11 cellular contexts compared by ENCODE assay signal in the genomic region with DNA sequence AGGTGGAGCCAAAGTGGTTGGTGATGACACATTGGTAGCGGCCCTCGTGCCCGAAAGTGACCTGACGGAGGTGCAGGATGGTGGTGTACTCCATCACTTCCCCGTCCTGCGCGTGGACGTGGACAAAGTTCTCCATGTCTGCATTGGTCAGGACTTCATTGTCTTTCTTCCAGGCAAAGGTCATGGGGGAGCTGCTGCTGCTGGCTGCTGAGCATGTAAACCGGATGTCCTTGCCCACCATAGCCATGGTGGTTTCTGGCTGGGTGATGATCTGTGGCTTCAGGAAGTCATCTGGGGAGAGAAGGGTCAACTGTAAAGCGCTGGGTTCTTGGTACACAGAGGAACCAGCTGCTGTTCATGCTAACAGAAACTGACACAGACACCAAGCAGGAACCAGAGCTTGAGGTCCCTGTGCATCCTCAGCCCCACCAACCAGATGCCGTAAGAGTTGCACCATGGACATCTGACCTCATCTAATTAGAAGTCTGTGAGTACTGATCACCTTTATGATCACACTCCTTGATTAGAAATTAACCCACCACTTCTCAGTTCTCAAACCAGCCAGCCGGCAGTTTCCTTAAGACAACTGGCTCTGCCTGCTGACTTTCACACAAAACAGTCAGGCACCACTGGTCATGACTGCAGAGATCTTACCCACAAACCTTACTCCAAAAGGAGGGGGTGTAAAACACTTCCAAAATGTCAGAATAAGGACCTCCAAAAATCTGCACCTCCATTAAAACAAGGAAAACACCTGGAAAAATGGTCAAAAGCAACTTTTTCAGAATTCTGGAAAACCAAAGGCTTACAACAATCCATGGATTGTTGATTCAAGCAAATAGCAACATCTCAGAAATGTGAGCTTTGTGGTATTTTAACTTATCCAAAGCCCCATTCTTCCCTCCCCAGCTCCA.
A peak's percentile ranks its signal among the peaks of the same experiment; 100 is the strongest.
DNase-seq lines count a peak whose midpoint lies in the region; ATAC-seq lines count a peak whose summit lies in the region.
"Had no signal": no experiment of that assay in that cellular context is flagged by ENCODE, and none has a peak within 500 bp of the region (broad histone marks: within the 10 kb centered on the region; RNA-seq: fewer than 3 reads in every experiment).

No MANE protein-coding gene starts in this region.

- H3K27me3 ChIP-seq in layer of hippocampus (ENCODE audit: control insufficient read depth, insufficient read depth, low read length) = no peaks in the 10 kb centered on the region
- H3K27me3 ChIP-seq: left lung had no signal

- peak overlapping the region; percentile 80 for H3K27ac ChIP-seq in layer of hippocampus (ENCODE audit: low read depth, low read length)
- H3K27ac ChIP-seq: left lung had no signal

- peak; percentile 87 for ATAC-seq in GM18861 (IDR thresholded peaks at IDR 0.05; ENCODE audit: unreplicated experiment)
- peak; percentile 85 for ATAC-seq in GM21717 (IDR thresholded peaks at IDR 0.05; ENCODE audit: unreplicated experiment)
- ATAC-seq in HG03442 (IDR thresholded peaks at IDR 0.05; ENCODE audit: unreplicated experiment) = peak; percentile 81
- ATAC-seq: left lung had no signal

- DNase-seq in AG08396 (ENCODE audit: low spot score) (no peak), KG1 (lab: John Stamatoyannopoulos, UW) (no peak), NCI-H2196 (lab: John Stamatoyannopoulos, UW; ENCODE audit: unreplicated experiment) (no peak), SKM-1 (lab: John Stamatoyannopoulos, UW; ENCODE audit: unreplicated experiment) (no peak)
- DNase-seq: activated CD4-positive, CD25-positive, alpha-beta regulatory T cell; NCI-H446 treated with DMSO at 0.1 percent for 48 hours had no signal
